Comparison of ENCODE assay signal across 20 cellular contexts in genomic region chr14:76829016-76829365, GRCh38. TPM values are rescaled to one million over a fixed set of nuclear protein-coding genes. Genes with fewer than 3 reads are reported as not detected.
DNase-seq lines count a peak whose midpoint lies in the region; ATAC-seq and TF ChIP-seq lines count a peak whose summit lies in the region.
"Had no signal": no experiment of that assay in that cellular context is flagged by ENCODE, and none has a peak within 500 bp of the region (broad histone marks: within the 10 kb centered on the region; RNA-seq: fewer than 3 reads in every experiment).

No MANE protein-coding gene starts in this region.

- H3K27ac ChIP-seq in left ventricle myocardium inferior (replicated peaks) (peak overlapping the region; percentile 86), psoas muscle (no peak overlapping the region)

- ATAC-seq in psoas muscle (peak in 3 of 4 donors; percentile 66 to 75 (median 72)), HG03469 (IDR thresholded peaks at IDR 0.05; ENCODE audit: unreplicated experiment) (no peak), GM21717 (IDR thresholded peaks at IDR 0.05; ENCODE audit: unreplicated experiment) (no peak)

- H3K9me3 ChIP-seq in left ventricle myocardium inferior (replicated peaks): no peaks in the 10 kb centered on the region
- no peaks in the 10 kb centered on the region for H3K9me3 ChIP-seq in psoas muscle
- H3K9me3 ChIP-seq: ascending aorta, gastrocnemius medialis, upper lobe of left lung had no signal

- DNase-seq in HT1080 (ENCODE audit: low read depth) (peak; percentile 26), left ventricle myocardium inferior (peak; percentile 33), psoas muscle (peak in 1 of 2 donors; percentile 23), DMS53 (lab: John Stamatoyannopoulos, UW) (no peak), NCI-H2107 (lab: John Stamatoyannopoulos, UW) (no peak)
- DNase-seq: activated effector memory CD4-positive, alpha-beta T cell treated with Interleukin-2 at 50 U/mL for 16 hours; effector CD4-positive, alpha-beta T cell; gastrocnemius medialis; kidney; MM.1S; NCI-H2081 treated with DMSO at 0.1 percent for 48 hours; NCI-H69; stimulated activated CD4-positive, alpha-beta T cell treated with anti-CD3 and anti-CD28 coated beads, Interleukin-2, amount 100 ng/mL, for 48 hours had no signal

- peaks cover 61% of the 10 kb centered on the region for H3K4me1 Mint-ChIP-seq in dendritic cell treated with granulocyte-macrophage colony-stimulating factor and Interleukin-4, amounts not matched to agents 40 ng/mL and 50 ng/mL, for 4 days (ENCODE audit: low read depth)

- H3K4me3 ChIP-seq in left ventricle myocardium inferior (peak overlapping the region; percentile 57), psoas muscle (no peak overlapping the region)

- no peaks in the 10 kb centered on the region for H3K9me3 Mint-ChIP-seq in dendritic cell treated with granulocyte-macrophage colony-stimulating factor and Interleukin-4, amounts not matched to agents 40 ng/mL and 50 ng/mL, for 4 days

- H3K36me3 ChIP-seq in left ventricle myocardium inferior: no peaks in the 10 kb centered on the region
- no peaks in the 10 kb centered on the region for H3K36me3 ChIP-seq in psoas muscle (ENCODE audit: insufficient read depth in 1 of 2, low read depth in 1 of 2)
- H3K36me3 ChIP-seq: ascending aorta, gastrocnemius medialis, upper lobe of left lung had no signal

- H3K27ac Mint-ChIP-seq in dendritic cell treated with granulocyte-macrophage colony-stimulating factor and Interleukin-4, amounts not matched to agents 40 ng/mL and 50 ng/mL, for 4 days: peak overlapping the region; percentile 35
- H3K27ac Mint-ChIP-seq: WTC11 had no signal

- no peak overlapping the region for H3K4me3 Mint-ChIP-seq in dendritic cell treated with granulocyte-macrophage colony-stimulating factor and Interleukin-4, amounts not matched to agents 40 ng/mL and 50 ng/mL, for 4 days
- H3K4me3 Mint-ChIP-seq: WTC11 had no signal

- H3K36me3 Mint-ChIP-seq in dendritic cell treated with granulocyte-macrophage colony-stimulating factor and Interleukin-4, amounts not matched to agents 40 ng/mL and 50 ng/mL, for 4 days (ENCODE audit: low read depth): no peaks in the 10 kb centered on the region
- H3K36me3 Mint-ChIP-seq: WTC11 had no signal

- intact Hi-C loops in dendritic cell treated with granulocyte-macrophage colony-stimulating factor and Interleukin-4, amounts not matched to agents 40 ng/mL and 50 ng/mL, for 4 days (cut with micrococcal nuclease): no loop called here
- intact Hi-C loops in left ventricle myocardium inferior (cut with micrococcal nuclease): no loop called here
- intact Hi-C loops in psoas muscle (cut with DNase I): no loop called here

- WGBS in psoas muscle, 3 donors: 39 to 60% (median 53%) methylated on average over 3 of the region's 3 CpGs

- no peaks in the 10 kb centered on the region for H3K27me3 ChIP-seq in left ventricle myocardium inferior (ENCODE audit: low read depth)
- peaks cover 0 to 3% (median 0%) of the 10 kb centered on the region in 3 donors for H3K27me3 ChIP-seq in psoas muscle (ENCODE audit: insufficient read depth in 3 of 3, low read length in 2 of 3)
- H3K27me3 ChIP-seq: ascending aorta, gastrocnemius medialis, upper lobe of left lung had no signal

- H3K27me3 Mint-ChIP-seq in dendritic cell treated with granulocyte-macrophage colony-stimulating factor and Interleukin-4, amounts not matched to agents 40 ng/mL and 50 ng/mL, for 4 days: no peaks in the 10 kb centered on the region

- TF ChIP-seq CTCF in left ventricle myocardium inferior (IDR thresholded peaks at IDR 0.05; ENCODE audit: borderline replicate concordance) (no peak), psoas muscle (IDR thresholded peaks at IDR 0.05) (no peak)

- H3K4me1 ChIP-seq in left ventricle myocardium inferior (peaks cover 37% of the 10 kb centered on the region), psoas muscle (no peaks in the 10 kb centered on the region)
- H3K4me1 ChIP-seq: ascending aorta, upper lobe of left lung had no signal

RNA-seq across cellular contexts. Expression of gene LRRC74A, which starts 2.8 kb away (rescaled TPM):
- total RNA-seq in HT1080 (2014; rRNA removed; shearing (Covaris generic)): not detected in 2 replicates
- not detected in 2 replicates for polyA plus RNA-seq in HT1080 (2015; cell fraction: cytosol; rRNA removed)
- not detected in 2 replicates for polyA plus RNA-seq in HT1080 (2015; cell fraction: nucleus; rRNA removed)
- total RNA-seq in left ventricle myocardium inferior (not detected), psoas muscle (not detected)
- polyA plus RNA-seq in psoas muscle: not detected
- total RNA-seq: activated CD8-positive, alpha-beta memory T cell treated with anti-CD3 and anti-CD28 coated beads for 36 hours; ascending aorta; gastrocnemius medialis; kidney; upper lobe of left lung; WTC11 had no signal

RNA-seq across cellular contexts. Expression of gene ANGEL1, which starts 16.3 kb away (rescaled TPM):
- total RNA-seq in HT1080 (2014; rRNA removed; shearing (Covaris generic)): 3.5 and 6.3 TPM in 2 replicates
- polyA plus RNA-seq in HT1080 (2015; cell fraction: cytosol; rRNA removed): 5.7 and 7.0 TPM in 2 replicates
- polyA plus RNA-seq in HT1080 (2015; cell fraction: nucleus; rRNA removed): 30.8 and 34.3 TPM in 2 replicates
- 9.3 TPM for total RNA-seq in left ventricle myocardium inferior
- total RNA-seq in psoas muscle: 10 to 100 TPM in 3 of 4 donors, 1 to 10 TPM in 1; 8.5 to 14.1 (median 10.9) TPM
- 10 to 100 TPM in 1 of 3 donors, 1 to 10 TPM in 2; 4.5 to 12.2 (median 5.9) TPM for polyA plus RNA-seq in psoas muscle

Comparison
In these comparisons a context has a peak if more than half of its experiments do, and no peak if none do; other contexts are left out.
1. DNase-seq: peak in HT1080 (single experiment) and left ventricle myocardium inferior (single experiment); none in DMS53 (single experiment) and NCI-H2107 (single experiment).
2. ATAC-seq: peak in psoas muscle (3 of 4); none in HG03469 (single experiment) and GM21717 (single experiment).